In the genomic region with DNA sequence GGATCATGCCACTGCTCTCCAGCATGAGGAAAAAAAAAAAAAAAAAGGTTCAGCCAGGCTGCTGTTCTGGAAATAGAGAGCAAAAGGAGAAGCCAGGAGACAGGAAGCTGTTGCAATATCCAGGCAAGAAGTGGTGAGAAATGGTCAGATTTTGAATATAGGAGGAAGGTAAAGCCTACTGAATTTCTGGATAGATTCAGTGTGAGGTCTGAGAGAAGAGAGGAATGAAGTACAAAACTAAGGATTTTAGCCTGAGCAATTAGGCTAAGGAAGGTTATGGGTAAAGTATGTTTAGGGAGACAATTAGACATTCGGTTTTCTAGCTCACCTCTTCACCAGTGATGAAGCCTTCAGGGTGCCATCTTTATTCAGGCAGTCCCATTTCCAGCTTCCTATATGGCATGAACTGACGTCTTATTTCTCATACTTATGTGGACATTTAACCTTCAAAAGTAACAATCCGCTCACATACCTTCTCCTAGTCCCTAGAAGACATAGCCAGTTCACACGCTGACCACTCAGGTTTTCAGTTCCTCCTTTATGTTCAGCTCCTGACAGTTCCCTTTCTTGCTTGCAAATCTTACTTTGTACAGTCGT, we compare ENCODE assay signal across 11 cellular contexts. TPM values are rescaled to one million over a fixed set of nuclear protein-coding genes. Genes with fewer than 3 reads are reported as not detected.
DNase-seq lines count a peak whose midpoint lies in the region; ATAC-seq, FAIRE-seq and TF ChIP-seq lines count a peak whose summit lies in the region.
"Had no signal": no experiment of that assay in that cellular context is flagged by ENCODE, and none has a peak within 500 bp of the region (broad histone marks: within the 10 kb centered on the region; RNA-seq: fewer than 3 reads in every experiment).

No MANE protein-coding gene starts in this region.

- no peaks in the 10 kb centered on the region for H3K79me2 ChIP-seq in mesendoderm (ENCODE audit: control insufficient read depth, insufficient read depth, low read length)

- H3K4me1 ChIP-seq in mesendoderm (ENCODE audit: control insufficient read depth, low read depth, low read length) (no peaks in the 10 kb centered on the region), gastroesophageal sphincter (no peaks in the 10 kb centered on the region)

- TF ChIP-seq CTCF in gastroesophageal sphincter (IDR thresholded peaks at IDR 0.05): no peak

- H3K27me3 ChIP-seq in mesendoderm (ENCODE audit: insufficient read depth, low read length, poor library complexity): no peaks in the 10 kb centered on the region
- no peaks in the 10 kb centered on the region for H3K27me3 ChIP-seq in gastroesophageal sphincter

- no peak overlapping the region for H2BK15ac ChIP-seq in mesendoderm (replicated peaks; ENCODE audit: low read depth)

- H4K5ac ChIP-seq in mesendoderm (ENCODE audit: low read length): no peak overlapping the region

- no peak for TF ChIP-seq EP300 in gastroesophageal sphincter (IDR thresholded peaks at IDR 0.05)

- TF ChIP-seq POLR2A in GM12892 (IDR thresholded peaks at IDR 0.05; ENCODE audit: low read depth, low read length) (no peak), gastroesophageal sphincter (IDR thresholded peaks at IDR 0.05) (no peak)

- H3K18ac ChIP-seq in mesendoderm (ENCODE audit: low read length): no peak overlapping the region

- H2BK120ac ChIP-seq in mesendoderm (ENCODE audit: low read depth, low read length): no peak overlapping the region

- no peaks in the 10 kb centered on the region for H3K9me3 ChIP-seq in gastroesophageal sphincter

- peak; percentile 90 for FAIRE-seq in GM12892 (lab: Jason Lieb, UNC)
- FAIRE-seq: frontal cortex, G401.6 had no signal

- H3K56ac ChIP-seq in mesendoderm (ENCODE audit: low read length): no peak overlapping the region

- no peak overlapping the region for H3K23ac ChIP-seq in mesendoderm (ENCODE audit: low read length)

- H3K4me3 ChIP-seq in mesendoderm (ENCODE audit: low read length): no peak overlapping the region
- H3K4me3 ChIP-seq in gastroesophageal sphincter: no peak overlapping the region

- WGBS in mesendoderm (ENCODE audit: extremely low coverage, insufficient coverage, low lambda C conversion rate): no CpG with 5 or more reads among the region's 5 CpGs
- WGBS in gastroesophageal sphincter (ENCODE audit: low coverage in 1 of 2), 2 donors: 72 to 81% methylated on average over 5 of the region's 5 CpGs

- H3K27ac ChIP-seq in mesendoderm (ENCODE audit: low read depth, low read length): no peak overlapping the region
- H3K27ac ChIP-seq in gastroesophageal sphincter: no peak overlapping the region

- no peak overlapping the region for H4K8ac ChIP-seq in mesendoderm (ENCODE audit: low read depth, low read length)

- H3K4me2 ChIP-seq in mesendoderm (ENCODE audit: low read length): no peak overlapping the region

- no peaks in the 10 kb centered on the region for H3K79me1 ChIP-seq in mesendoderm (ENCODE audit: low read length)

- no peak for DNase-seq in GM12892 (ENCODE audit: insufficient read length)
- peak; percentile 79 for DNase-seq in OCI-M1 (lab: John Stamatoyannopoulos, UW)
- DNase-seq in mesendoderm: peak; percentile 40
- no peak for DNase-seq in stimulated activated naive CD4-positive, alpha-beta T cell (lab: John Stamatoyannopoulos, UW)
- DNase-seq in NCI-H1048 (lab: John Stamatoyannopoulos, UW): no peak
- DNase-seq: NCI-H2081 treated with DMSO at 0.1 percent for 48 hours had no signal

- H2AK5ac ChIP-seq in mesendoderm (ENCODE audit: low read length): no peak overlapping the region

- H3K36me3 ChIP-seq in mesendoderm (ENCODE audit: control insufficient read depth, insufficient read depth, low read length): no peaks in the 10 kb centered on the region
- no peaks in the 10 kb centered on the region for H3K36me3 ChIP-seq in gastroesophageal sphincter

- no peak overlapping the region for H2BK5ac ChIP-seq in mesendoderm (ENCODE audit: low read length)

- ATAC-seq in HG02623 (IDR thresholded peaks at IDR 0.05; ENCODE audit: unreplicated experiment) (peak; percentile 45), gastroesophageal sphincter (no peak), HG02642 (IDR thresholded peaks at IDR 0.05; ENCODE audit: poor library complexity, unreplicated experiment) (no peak)

- H3K9ac ChIP-seq in mesendoderm (ENCODE audit: low read length): no peak overlapping the region

- no peak overlapping the region for H3K4ac ChIP-seq in mesendoderm (ENCODE audit: low read depth, low read length)

RNA-seq across cellular contexts. Expression of gene KIF9, which starts 57.2 kb away (rescaled TPM):
- polyA plus RNA-seq in GM12892 (2012; ENCODE audit: missing spikeins): 2.8 TPM
- 8.0 TPM for polyA plus RNA-seq in mesendoderm (2013, experiment 1 of 2)
- polyA plus RNA-seq in mesendoderm (2013, experiment 2 of 2): 7.6 TPM
- total RNA-seq in gastroesophageal sphincter: 1 to 10 TPM; 1.7 to 8.6 (median 6.6) TPM

RNA-seq across cellular contexts. Expression of gene KLHL18, which starts 57.3 kb away (rescaled TPM):
- polyA plus RNA-seq in GM12892 (2012; ENCODE audit: missing spikeins): 18.1 TPM
- 13.6 TPM for polyA plus RNA-seq in mesendoderm (2013, experiment 1 of 2)
- polyA plus RNA-seq in mesendoderm (2013, experiment 2 of 2): 13.6 TPM
- 10 to 100 TPM; 11.6 to 23.3 (median 15.6) TPM for total RNA-seq in gastroesophageal sphincter

Comparison
In these comparisons a context has a peak if more than half of its experiments do, and no peak if none do; other contexts are left out.
1. DNase-seq: peak in OCI-M1 (single experiment) and mesendoderm (single experiment); none in GM12892 (single experiment), stimulated activated naive CD4-positive, alpha-beta T cell (0 of 6) and NCI-H1048 (single experiment).